In the genomic region with DNA sequence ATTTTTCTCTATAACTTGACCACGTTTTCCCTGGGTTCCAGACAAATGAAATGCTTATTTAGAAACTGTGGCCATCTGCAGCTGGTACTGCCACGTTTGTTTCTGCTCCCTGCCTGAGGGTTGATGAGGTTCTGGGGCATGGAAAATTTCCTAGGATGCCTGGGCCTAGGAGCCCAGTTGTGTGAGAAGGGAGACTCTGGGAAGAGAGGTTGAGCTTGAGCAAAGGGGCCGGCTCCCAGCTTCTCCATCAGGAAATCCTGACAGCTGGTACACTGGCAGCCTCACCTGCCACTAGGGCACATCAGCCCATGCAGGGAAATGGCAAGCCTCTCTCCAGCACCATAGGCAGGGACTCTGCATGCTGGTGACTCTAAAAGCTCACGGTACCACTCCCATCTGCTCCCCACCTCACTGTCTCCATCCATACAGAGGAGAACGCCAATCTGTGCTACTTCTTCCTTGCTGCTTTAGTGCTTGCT, we compare ENCODE assay signal across 28 cellular contexts.
"Had no signal": no experiment of that assay in that cellular context is flagged by ENCODE, and none has a peak within 500 bp of the region (broad histone marks: within the 10 kb centered on the region; RNA-seq: fewer than 3 reads in every experiment).

No MANE protein-coding gene starts in this region.

- H3K9me3 Mint-ChIP-seq: mesothelial cell of epicardium; neural crest cell; stimulated activated naive CD8-positive, alpha-beta T cell treated with anti-CD3 and anti-CD28 coated beads, Interleukin-15, Interleukin-2, amounts not matched to agents 100 ng/mL and 50 ng/mL, for 24 hours; type B pancreatic cell had no signal

- H3K4me1 Mint-ChIP-seq: mesothelial cell of epicardium; naive thymus-derived CD4-positive, alpha-beta T cell; stimulated activated naive B cell treated with anti-CD40 and anti-IgM and Interleukin-4, amounts not matched to agents 10 μg/mL and 1 μg/mL and 100 μg/mL, for 72 hours had no signal

- H3K27me3 Mint-ChIP-seq: natural killer cell treated with Interleukin-12 subunit alpha and Interleukin-12 subunit beta and Interleukin-15 and Interleukin-18, amount 100 ng/mL, for 72 hours; stimulated activated naive CD8-positive, alpha-beta T cell treated with anti-CD3 and anti-CD28 coated beads, Interleukin-15, Interleukin-2, amounts not matched to agents 100 ng/mL and 50 ng/mL, for 24 hours had no signal

- H3K4me1 ChIP-seq: left ventricle myocardium inferior, prostate gland, suprapubic skin, tibial artery, uterus had no signal

- DNase-seq: hippocampal formation; kidney; left ventricle myocardium inferior; mesendoderm; naive thymus-derived CD4-positive, alpha-beta T cell; occipital lobe; ovary; retina; right cardiac atrium; stimulated activated CD4-positive, alpha-beta T cell treated with anti-CD3 and anti-CD28 coated beads, Interleukin-12 subunit alpha, Interleukin-12 subunit beta, amount 100 ng/mL, for 4 hours; stimulated activated CD4-positive, alpha-beta T cell treated with anti-CD3 and anti-CD28 coated beads, Interleukin-15, amount 100 ng/mL, for 24 hours; stimulated activated CD4-positive, alpha-beta T cell treated with anti-CD3 and anti-CD28 coated beads, Interleukin-2, amount 100 ng/mL, for 24 hours; stimulated activated CD4-positive, alpha-beta T cell treated with anti-CD3 and anti-CD28 coated beads, Interleukin-4, amount 100 ng/mL, for 1 hour; stimulated activated naive B cell treated with anti-CD40 and anti-IgM and Interleukin-4, amounts not matched to agents 10 μg/mL and 1 μg/mL and 100 μg/mL, for 72 hours; tibial artery; uterus had no signal

- ATAC-seq: naive thymus-derived CD4-positive, alpha-beta T cell; natural killer cell treated with Interleukin-12 subunit alpha and Interleukin-12 subunit beta and Interleukin-15 and Interleukin-18, amount 100 ng/mL, for 72 hours; right cardiac atrium; sciatic nerve; stimulated activated naive B cell treated with anti-CD40 and anti-IgM and Interleukin-4, amounts not matched to agents 10 μg/mL and 1 μg/mL and 100 μg/mL, for 72 hours had no signal

- H3K27ac Mint-ChIP-seq: mesothelial cell of epicardium; naive thymus-derived CD4-positive, alpha-beta T cell; natural killer cell treated with Interleukin-12 subunit alpha and Interleukin-12 subunit beta and Interleukin-15 and Interleukin-18, amount 100 ng/mL, for 72 hours; stimulated activated naive B cell treated with anti-CD40 and anti-IgM and Interleukin-4, amounts not matched to agents 10 μg/mL and 1 μg/mL and 100 μg/mL, for 72 hours; stimulated activated naive CD8-positive, alpha-beta T cell treated with anti-CD3 and anti-CD28 coated beads, Interleukin-15, Interleukin-2, amounts not matched to agents 100 ng/mL and 50 ng/mL, for 24 hours; type B pancreatic cell had no signal

- H3K36me3 ChIP-seq: left ventricle myocardium inferior, neutrophil, ovary, prostate gland, suprapubic skin, thoracic aorta, tibial artery, uterus had no signal

- H3K27me3 ChIP-seq: neutrophil, ovary, suprapubic skin, tibial artery, uterus had no signal

- H3K27ac ChIP-seq: left ventricle myocardium inferior, neutrophil, ovary, prostate gland, skin epidermis, suprapubic skin, thoracic aorta, tibial artery, uterus had no signal

- H3K9me3 ChIP-seq: left ventricle myocardium inferior, neutrophil, ovary, prostate gland, suprapubic skin, thoracic aorta, tibial artery, uterus had no signal

- H3K36me3 Mint-ChIP-seq: mesothelial cell of epicardium; naive thymus-derived CD4-positive, alpha-beta T cell; natural killer cell treated with Interleukin-12 subunit alpha and Interleukin-12 subunit beta and Interleukin-15 and Interleukin-18, amount 100 ng/mL, for 72 hours; stimulated activated naive B cell treated with anti-CD40 and anti-IgM and Interleukin-4, amounts not matched to agents 10 μg/mL and 1 μg/mL and 100 μg/mL, for 72 hours; type B pancreatic cell had no signal

- H3K4me3 ChIP-seq: left ventricle myocardium inferior, lung, ovary, prostate gland, skin epidermis, suprapubic skin, thoracic aorta, tibial artery, uterus had no signal

- H3K4me3 Mint-ChIP-seq: mesothelial cell of epicardium; naive thymus-derived CD4-positive, alpha-beta T cell; natural killer cell treated with Interleukin-12 subunit alpha and Interleukin-12 subunit beta and Interleukin-15 and Interleukin-18, amount 100 ng/mL, for 72 hours; neural crest cell; stimulated activated naive B cell treated with anti-CD40 and anti-IgM and Interleukin-4, amounts not matched to agents 10 μg/mL and 1 μg/mL and 100 μg/mL, for 72 hours; stimulated activated naive CD8-positive, alpha-beta T cell treated with anti-CD3 and anti-CD28 coated beads, Interleukin-15, Interleukin-2, amounts not matched to agents 100 ng/mL and 50 ng/mL, for 24 hours; type B pancreatic cell had no signal
